ENCODE assay signal across 33 cellular contexts in genomic region chr10:113594673-113595072, GRCh38. TPM values are rescaled to one million over a fixed set of nuclear protein-coding genes. Genes with fewer than 3 reads are reported as not detected.
"Had no signal": no experiment of that assay in that cellular context is flagged by ENCODE, and none has a peak within 500 bp of the region (broad histone marks: within the 10 kb centered on the region; RNA-seq: fewer than 3 reads in every experiment).

No MANE protein-coding gene starts in this region.

- H3K36me3 Mint-ChIP-seq: activated CD4-positive, alpha-beta memory T cell treated with anti-CD3 and anti-CD28 coated beads for 36 hours; activated CD8-positive, alpha-beta memory T cell treated with anti-CD3 and anti-CD28 coated beads, Interleukin-2, amount 10 ng/mL, durations not matched to agents 7 days and 5 days; activated naive CD4-positive, alpha-beta T cell treated with anti-CD3 and anti-CD28 coated beads, Interleukin-2, amount 10 ng/mL, durations not matched to agents 7 days and 5 days; activated naive CD4-positive, alpha-beta T cell treated with anti-CD3 and anti-CD28 coated beads, Interleukin-2, amount 50 U/mL, for 72 hours; activated naive CD8-positive, alpha-beta T cell treated with anti-CD3 and anti-CD28 coated beads, Interleukin-2, amount 10 ng/mL, durations not matched to agents 7 days and 5 days; brain had no signal

- H3K36me3 ChIP-seq: ascending aorta, breast epithelium, cardiac muscle cell, colonic mucosa, gastroesophageal sphincter had no signal

- ATAC-seq: activated CD4-positive, alpha-beta T cell treated with anti-CD3 and anti-CD28 coated beads for 36 hours; activated CD8-positive, alpha-beta memory T cell treated with anti-CD3 and anti-CD28 coated beads, Interleukin-2, amount 10 ng/mL, durations not matched to agents 7 days and 5 days; activated CD8-positive, alpha-beta T cell treated with anti-CD3 and anti-CD28 coated beads, Interleukin-2, amount 10 ng/mL, durations not matched to agents 7 days and 5 days; activated naive CD4-positive, alpha-beta T cell treated with anti-CD3 and anti-CD28 coated beads, Interleukin-2, amount 50 U/mL, for 72 hours; foreskin keratinocyte; gastroesophageal sphincter; heart right ventricle had no signal

- H3K9me3 Mint-ChIP-seq: activated CD4-positive, alpha-beta memory T cell treated with anti-CD3 and anti-CD28 coated beads for 36 hours; activated CD4-positive, alpha-beta T cell treated with anti-CD3 and anti-CD28 coated beads, Interleukin-2, amount 10 ng/mL, durations not matched to agents 24 days and 14 days; activated naive CD4-positive, alpha-beta T cell treated with anti-CD3 and anti-CD28 coated beads, Interleukin-2, amount 10 ng/mL, durations not matched to agents 7 days and 5 days; activated naive CD4-positive, alpha-beta T cell treated with anti-CD3 and anti-CD28 coated beads, Interleukin-2, amount 50 U/mL, for 72 hours; activated naive CD8-positive, alpha-beta T cell treated with anti-CD3 and anti-CD28 coated beads, Interleukin-2, amount 10 ng/mL, durations not matched to agents 7 days and 5 days; activated T-helper 1 cell treated with anti-CD3 and anti-CD28 coated beads, Interleukin-12 subunit alpha, Interleukin-12 subunit beta, Interleukin-2, Interleukin-4 antibody, amounts not matched to agents 30 ng/mL and 10 ng/mL and 1 ng/mL, durations not matched to agents 14 hours and 24 hours and 36 hours; activated T-helper 2 cell treated with anti-CD3 and anti-CD28 coated beads, Interferon-gamma antibody, Interleukin-2, Interleukin-4, amounts not matched to agents 10 μg/mL and 5 μg/mL and 100 μg/mL, durations not matched to agents 14 hours and 24 hours and 36 hours; brain had no signal

- H3K27ac Mint-ChIP-seq: activated CD4-positive, alpha-beta memory T cell treated with anti-CD3 and anti-CD28 coated beads for 36 hours; activated CD4-positive, alpha-beta T cell treated with anti-CD3 and anti-CD28 coated beads for 36 hours; activated CD4-positive, alpha-beta T cell treated with anti-CD3 and anti-CD28 coated beads, Interleukin-2, amount 10 ng/mL, durations not matched to agents 24 days and 14 days; activated CD8-positive, alpha-beta memory T cell treated with anti-CD3 and anti-CD28 coated beads, Interleukin-2, amount 10 ng/mL, durations not matched to agents 7 days and 5 days; activated CD8-positive, alpha-beta T cell treated with anti-CD3 and anti-CD28 coated beads, Interleukin-2, amount 10 ng/mL, durations not matched to agents 7 days and 5 days; activated naive CD4-positive, alpha-beta T cell treated with anti-CD3 and anti-CD28 coated beads, Interleukin-2, amount 10 ng/mL, durations not matched to agents 7 days and 5 days; activated naive CD4-positive, alpha-beta T cell treated with anti-CD3 and anti-CD28 coated beads, Interleukin-2, amount 50 U/mL, for 72 hours; activated naive CD8-positive, alpha-beta T cell treated with anti-CD3 and anti-CD28 coated beads, Interleukin-2, amount 10 ng/mL, durations not matched to agents 7 days and 5 days; activated T-helper 1 cell treated with anti-CD3 and anti-CD28 coated beads, Interleukin-12 subunit alpha, Interleukin-12 subunit beta, Interleukin-2, Interleukin-4 antibody, amounts not matched to agents 30 ng/mL and 10 ng/mL and 1 ng/mL, durations not matched to agents 14 hours and 24 hours and 36 hours; activated T-helper 2 cell treated with anti-CD3 and anti-CD28 coated beads, Interferon-gamma antibody, Interleukin-2, Interleukin-4, amounts not matched to agents 10 μg/mL and 5 μg/mL and 100 μg/mL, durations not matched to agents 14 hours and 24 hours and 36 hours had no signal

- H3K27me3 Mint-ChIP-seq: activated CD4-positive, alpha-beta T cell treated with anti-CD3 and anti-CD28 coated beads, Interleukin-2, amount 10 ng/mL, durations not matched to agents 24 days and 14 days had no signal

- H3K4me1 Mint-ChIP-seq: activated CD4-positive, alpha-beta T cell treated with anti-CD3 and anti-CD28 coated beads for 36 hours; activated CD4-positive, alpha-beta T cell treated with anti-CD3 and anti-CD28 coated beads, Interleukin-2, amount 10 ng/mL, durations not matched to agents 24 days and 14 days; activated CD8-positive, alpha-beta memory T cell treated with anti-CD3 and anti-CD28 coated beads, Interleukin-2, amount 10 ng/mL, durations not matched to agents 7 days and 5 days; activated naive CD8-positive, alpha-beta T cell treated with anti-CD3 and anti-CD28 coated beads, Interleukin-2, amount 10 ng/mL, durations not matched to agents 7 days and 5 days had no signal

- H3K4me3 Mint-ChIP-seq: activated CD4-positive, alpha-beta memory T cell treated with anti-CD3 and anti-CD28 coated beads for 36 hours; activated CD4-positive, alpha-beta T cell treated with anti-CD3 and anti-CD28 coated beads for 36 hours; activated CD4-positive, alpha-beta T cell treated with anti-CD3 and anti-CD28 coated beads, Interleukin-2, amount 10 ng/mL, durations not matched to agents 24 days and 14 days; activated CD8-positive, alpha-beta memory T cell treated with anti-CD3 and anti-CD28 coated beads, Interleukin-2, amount 10 ng/mL, durations not matched to agents 7 days and 5 days; activated CD8-positive, alpha-beta T cell treated with anti-CD3 and anti-CD28 coated beads, Interleukin-2, amount 10 ng/mL, durations not matched to agents 7 days and 5 days; activated naive CD4-positive, alpha-beta T cell treated with anti-CD3 and anti-CD28 coated beads, Interleukin-2, amount 10 ng/mL, durations not matched to agents 7 days and 5 days; activated naive CD8-positive, alpha-beta T cell treated with anti-CD3 and anti-CD28 coated beads, Interleukin-2, amount 10 ng/mL, durations not matched to agents 7 days and 5 days; activated T-helper 1 cell treated with anti-CD3 and anti-CD28 coated beads, Interleukin-12 subunit alpha, Interleukin-12 subunit beta, Interleukin-2, Interleukin-4 antibody, amounts not matched to agents 30 ng/mL and 10 ng/mL and 1 ng/mL, durations not matched to agents 14 hours and 24 hours and 36 hours had no signal

- H3K4me3 ChIP-seq: ascending aorta, breast epithelium, cardiac muscle cell, colonic mucosa, esophagus muscularis mucosa, gastroesophageal sphincter, heart right ventricle had no signal

- H3K27me3 ChIP-seq: ascending aorta, breast epithelium, colonic mucosa, foreskin keratinocyte, heart right ventricle had no signal

- DNase-seq: activated CD4-positive, alpha-beta memory T cell treated with anti-CD3 and anti-CD28 coated beads for 36 hours; activated CD4-positive, alpha-beta T cell treated with anti-CD3 and anti-CD28 coated beads for 36 hours; activated CD4-positive, alpha-beta T cell treated with anti-CD3 and anti-CD28 coated beads, Interleukin-2, amount 10 ng/mL, durations not matched to agents 24 days and 14 days; activated CD4-positive, CD25-positive, alpha-beta regulatory T cell; activated CD4-positive, CD25-positive, alpha-beta regulatory T cell treated with anti-CD3 and anti-CD28 coated beads, Interleukin-2, amount 50 U/mL, for 72 hours; activated CD8-positive, alpha-beta memory T cell treated with anti-CD3 and anti-CD28 coated beads, Interleukin-2, amount 10 ng/mL, durations not matched to agents 7 days and 5 days; activated CD8-positive, alpha-beta memory T cell treated with anti-CD3 and anti-CD28 coated beads, Interleukin-2, amount 50 U/mL, for 4 hours; activated CD8-positive, alpha-beta T cell treated with anti-CD3 and anti-CD28 coated beads, Interleukin-2, amount 10 ng/mL, durations not matched to agents 7 days and 5 days; activated effector memory CD4-positive, alpha-beta T cell treated with anti-CD3 and anti-CD28 coated beads, Interleukin-2, amount 50 U/mL, for 16 hours; activated naive CD4-positive, alpha-beta T cell treated with anti-CD3 and anti-CD28 coated beads, Interleukin-2, amount 10 ng/mL, durations not matched to agents 7 days and 5 days; activated naive CD8-positive, alpha-beta T cell treated with anti-CD3 and anti-CD28 coated beads, Interleukin-2, amount 10 ng/mL, durations not matched to agents 7 days and 5 days; activated T-cell treated with anti-CD3 and anti-CD28 coated beads, Interleukin-2, amount 50 U/mL, for 1 hour; activated T-cell treated with anti-CD3 and anti-CD28 coated beads, Interleukin-2, amount 50 U/mL, for 48 hours; central memory CD4-positive, alpha-beta T cell; cerebellar nuclear complex; colonic mucosa; effector memory CD4-positive, alpha-beta T cell; erythroblast; foreskin keratinocyte; heart right ventricle; T-helper 2 cell had no signal

- H3K4me1 ChIP-seq: ascending aorta, breast epithelium, colonic mucosa, esophagus muscularis mucosa, foreskin keratinocyte, gastroesophageal sphincter had no signal

- H3K27ac ChIP-seq: ascending aorta, breast epithelium, cardiac muscle cell, colonic mucosa, esophagus muscularis mucosa, foreskin keratinocyte, gastroesophageal sphincter, heart right ventricle had no signal

RNA-seq across cellular contexts. Expression of gene HABP2, which starts 41.8 kb away (rescaled TPM):
- total RNA-seq: activated CD4-positive, alpha-beta memory T cell treated with anti-CD3 and anti-CD28 coated beads for 36 hours; activated CD4-positive, alpha-beta T cell treated with anti-CD3 and anti-CD28 coated beads for 36 hours; activated CD4-positive, alpha-beta T cell treated with anti-CD3 and anti-CD28 coated beads, Interleukin-2, amount 10 ng/mL, durations not matched to agents 24 days and 14 days; activated CD8-positive, alpha-beta memory T cell treated with anti-CD3 and anti-CD28 coated beads for 36 hours; activated CD8-positive, alpha-beta memory T cell treated with anti-CD3 and anti-CD28 coated beads, Interleukin-2, amount 10 ng/mL, durations not matched to agents 7 days and 5 days; activated CD8-positive, alpha-beta T cell treated with anti-CD3 and anti-CD28 coated beads, Interleukin-2, amount 10 ng/mL, durations not matched to agents 7 days and 5 days; activated naive CD4-positive, alpha-beta T cell treated with anti-CD3 and anti-CD28 coated beads, Interleukin-2, amount 50 U/mL, for 72 hours; activated naive CD8-positive, alpha-beta T cell treated with anti-CD3 and anti-CD28 coated beads, Interleukin-2, amount 10 ng/mL, durations not matched to agents 7 days and 5 days; activated T-helper 1 cell treated with anti-CD3 and anti-CD28 coated beads, Interleukin-12 subunit alpha, Interleukin-12 subunit beta, Interleukin-2, Interleukin-4 antibody, amounts not matched to agents 30 ng/mL and 10 ng/mL and 1 ng/mL, durations not matched to agents 14 hours and 24 hours and 36 hours; activated T-helper 2 cell treated with anti-CD3 and anti-CD28 coated beads, Interferon-gamma antibody, Interleukin-2, Interleukin-4, amounts not matched to agents 10 μg/mL and 5 μg/mL and 100 μg/mL, durations not matched to agents 14 hours and 24 hours and 36 hours; ascending aorta; cardiac muscle cell; dermis microvascular lymphatic vessel endothelial cell; esophagus muscularis mucosa; foreskin keratinocyte; gastroesophageal sphincter; heart right ventricle; T-helper 1 cell treated with Interleukin-12 subunit alpha and Interleukin-12 subunit beta and Interleukin-4 antibody, amounts not matched to agents 30 ng/mL and 1 ng/mL, for 36 hours had no signal
- polyA plus RNA-seq: foreskin keratinocyte had no signal
